ENCODE assay signal across 8 cellular contexts in the genomic region with DNA sequence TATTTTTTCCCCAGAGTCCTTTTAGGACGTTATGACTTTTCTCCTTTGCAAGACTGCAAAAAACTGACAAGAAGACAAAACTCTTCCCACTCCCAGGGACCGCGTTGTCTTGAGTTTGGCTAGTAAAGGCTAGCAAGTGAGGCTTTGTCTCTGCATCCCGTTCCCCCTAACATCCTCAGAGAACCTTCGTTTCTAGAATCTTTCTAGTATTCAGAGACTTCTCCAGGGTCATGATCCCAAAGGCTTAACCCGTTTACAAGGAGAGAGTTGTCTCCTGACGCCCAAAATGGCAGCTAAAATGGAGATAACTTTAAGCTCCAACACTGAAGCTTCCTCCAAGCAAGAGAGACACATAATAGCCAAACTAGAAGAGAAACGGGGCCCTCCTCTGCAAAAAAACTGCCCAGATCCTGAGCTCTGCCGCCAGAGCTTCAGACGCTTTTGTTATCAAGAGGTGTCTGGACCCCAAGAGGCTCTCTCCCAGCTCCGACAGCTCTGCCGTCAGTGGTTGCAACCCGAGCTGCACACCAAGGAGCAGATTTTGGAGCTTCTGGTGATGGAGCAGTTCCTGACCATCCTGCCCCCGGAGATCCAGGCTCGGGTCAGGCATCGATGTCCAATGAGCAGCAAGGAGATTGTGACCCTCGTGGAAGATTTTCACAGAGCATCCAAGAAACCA. TPM values are rescaled to one million over a fixed set of nuclear protein-coding genes. Genes with fewer than 3 reads are reported as not detected.
DNase-seq lines count a peak whose midpoint lies in the region; ATAC-seq and TF ChIP-seq lines count a peak whose summit lies in the region.

No MANE protein-coding gene starts in this region.

- ATAC-seq in heart right ventricle = no peak
- ATAC-seq in Right ventricle myocardium inferior = no peak
- no peak for ATAC-seq in HG02840 (IDR thresholded peaks at IDR 0.05; ENCODE audit: low FRiP score, unreplicated experiment)

- WGBS in heart right ventricle, 2 donors = 26 to 31% methylated on average over 17 of the region's 17 CpGs

- intact Hi-C loops in heart right ventricle (cut with DNase I) (loop anchor here in 7 of 10 donors (1.0 to 10.0 kb wide), 12 partner anchors 35 to 167 kb away; a partner anchor contains a TSS), Right ventricle myocardium inferior (cut with DNase I) (loop anchor here (2.0 to 5.0 kb wide), 4 partner anchors 40 to 99 kb away; a partner anchor contains a TSS)

- DNase-seq in heart right ventricle (no peak), Right ventricle myocardium inferior (ENCODE audit: missing footprints) (no peak), RPMI7951 (ENCODE audit: low read depth) (peak; percentile 3), neural crest cell (ENCODE audit: low read depth, low spot score) (peak; percentile 4), cortex of kidney (lab: John Stamatoyannopoulos, UW) (no peak), SHP77 treated with DMSO at 0.1 percent for 48 hours (lab: John Stamatoyannopoulos, UW) (no peak)

- peaks cover 18% of the 10 kb centered on the region for H3K9me3 Mint-ChIP-seq in neural crest cell

- H3K4me3 Mint-ChIP-seq in neural crest cell = peak overlapping the region; percentile 91

- no peaks in the 10 kb centered on the region for H3K27me3 Mint-ChIP-seq in neural crest cell (ENCODE audit: low read depth)

- H3K36me3 Mint-ChIP-seq in neural crest cell (ENCODE audit: low read depth) = peaks cover 67% of the 10 kb centered on the region

- H3K36me3 ChIP-seq in heart right ventricle (peaks cover 0 to 59% (median 46%) of the 10 kb centered on the region in 9 donors), endocrine pancreas (ENCODE audit: control insufficient read depth, insufficient read depth, low read length) (peaks cover 24% of the 10 kb centered on the region)

- peak overlapping the region; percentile 52 for H3K9ac ChIP-seq in endocrine pancreas (ENCODE audit: control insufficient read depth, insufficient read depth, low read length)

- H3K4me1 ChIP-seq in heart right ventricle (peaks cover 0 to 38% (median 21%) of the 10 kb centered on the region in 9 donors), endocrine pancreas (ENCODE audit: control insufficient read depth, insufficient read depth, low read length) (no peaks in the 10 kb centered on the region)

- H3K4me1 Mint-ChIP-seq in neural crest cell = peaks cover 17% of the 10 kb centered on the region

- peak overlapping the region; percentile 85 for H3K27ac Mint-ChIP-seq in neural crest cell (ENCODE audit: unreplicated experiment)

- H3K9me3 ChIP-seq in heart right ventricle (peaks cover 0 to 68% (median 29%) of the 10 kb centered on the region in 11 donors), endocrine pancreas (ENCODE audit: control insufficient read depth, low read length) (no peaks in the 10 kb centered on the region)

- no peak for TF ChIP-seq CTCF in heart right ventricle (IDR thresholded peaks at IDR 0.05)
- no peak for TF ChIP-seq CTCF in neural crest cell (conservative IDR thresholded peaks at IDR 0.05)

- H3K27me3 ChIP-seq in heart right ventricle (no peaks in the 10 kb centered on the region), endocrine pancreas (ENCODE audit: control insufficient read depth, insufficient read depth, low read length) (no peaks in the 10 kb centered on the region)

- peak overlapping the region; percentile 16 to 92 (median 86) for H3K27ac ChIP-seq in heart right ventricle

- H3K4me3 ChIP-seq in heart right ventricle = peak overlapping the region; percentile 64 to 99 (median 85)
- H3K4me3 ChIP-seq in endocrine pancreas (ENCODE audit: control insufficient read depth, insufficient read depth, low read length) = peak overlapping the region; percentile 79

RNA-seq across cellular contexts. Expression of a gene that starts 0.8 kb away (rescaled TPM):
- total RNA-seq in heart right ventricle (10 to 100 TPM in 4 of 10 donors, 1 to 10 TPM in 6; 7.0 to 14.4 (median 9.9) TPM), Right ventricle myocardium inferior (10.0 TPM), neural crest cell (12.8 and 15.5 TPM in 2 replicates)
- 1 to 10 TPM; 6.5 to 6.7 TPM for polyA plus RNA-seq in heart right ventricle
- total RNA-seq in RPMI7951 (2014; rRNA removed; shearing (Covaris generic)) = 4.9 and 7.9 TPM in 2 replicates

RNA-seq across cellular contexts. Expression of a gene that starts 1.1 kb away (rescaled TPM):
- total RNA-seq in heart right ventricle = 1 to 10 TPM; 5.0 to 9.0 (median 6.9) TPM
- polyA plus RNA-seq in heart right ventricle = 1 to 10 TPM; 6.1 to 7.0 TPM
- 6.9 TPM for total RNA-seq in Right ventricle myocardium inferior
- total RNA-seq in RPMI7951 (2014; rRNA removed; shearing (Covaris generic)) = 6.7 and 8.1 TPM in 2 replicates
- 18.3 TPM in 2 replicates for total RNA-seq in neural crest cell

RNA-seq across cellular contexts. Expression of a gene that starts 41.4 kb away (rescaled TPM):
- 1 to 10 TPM; 1.1 to 2.4 (median 1.8) TPM for total RNA-seq in heart right ventricle
- polyA plus RNA-seq in heart right ventricle = under 1 TPM; 0.73 to 0.86 TPM
- total RNA-seq in Right ventricle myocardium inferior = 1.8 TPM
- total RNA-seq in RPMI7951 (2014; rRNA removed; shearing (Covaris generic)) = 1.7 and 1.8 TPM in 2 replicates
- total RNA-seq in neural crest cell = 2.0 and 2.2 TPM in 2 replicates

RNA-seq across cellular contexts. Expression of a gene that starts 41.6 kb away (rescaled TPM):
- 10 to 100 TPM; 32.1 to 57.5 (median 37.7) TPM for total RNA-seq in heart right ventricle
- polyA plus RNA-seq in heart right ventricle = 10 to 100 TPM; 33.5 to 41.6 TPM
- total RNA-seq in Right ventricle myocardium inferior = 42.7 TPM
- 5.1 and 5.6 TPM in 2 replicates for total RNA-seq in RPMI7951 (2014; rRNA removed; shearing (Covaris generic))
- total RNA-seq in neural crest cell = 48.9 and 55.3 TPM in 2 replicates

RNA-seq across cellular contexts. Expression of a gene that starts 46.2 kb away (rescaled TPM):
- total RNA-seq in heart right ventricle = under 1 TPM in 2 of 10 donors, not detected in 8; 0.15 to 0.22 TPM
- polyA plus RNA-seq in heart right ventricle = under 1 TPM in 1 of 2 donors, not detected in 1; 0.01 TPM
- total RNA-seq in Right ventricle myocardium inferior = not detected
- total RNA-seq in RPMI7951 (2014; rRNA removed; shearing (Covaris generic)) = not detected in 2 replicates
- total RNA-seq in neural crest cell = 0.16 TPM in 1 of 2 replicates, not detected in the other

Comparison
In these comparisons a context has a peak if more than half of its experiments do, and no peak if none do; other contexts are left out.
1. DNase-seq: peak in RPMI7951 (single experiment) and neural crest cell (single experiment); none in heart right ventricle (0 of 2), Right ventricle myocardium inferior (single experiment), cortex of kidney (single experiment) and SHP77 treated with DMSO at 0.1 percent for 48 hours (single experiment).